Comparison of ENCODE assay signal across 22 cellular contexts in genomic region chr1:167602840-167603239, GRCh38. TPM values are rescaled to one million over a fixed set of nuclear protein-coding genes. Genes with fewer than 3 reads are reported as not detected.
DNase-seq lines count a peak whose midpoint lies in the region; ATAC-seq, FAIRE-seq and TF ChIP-seq lines count a peak whose summit lies in the region.
"Had no signal": no experiment of that assay in that cellular context is flagged by ENCODE, and none has a peak within 500 bp of the region (broad histone marks: within the 10 kb centered on the region; RNA-seq: fewer than 3 reads in every experiment).

No MANE protein-coding gene starts in this region.

- H3K9me3 Mint-ChIP-seq in activated naive CD4-positive, alpha-beta T cell treated with anti-CD3 and anti-CD28 coated beads, Interleukin-2, amount 50 U/mL, for 24 hours: peaks cover 6% of the 10 kb centered on the region
- H3K9me3 Mint-ChIP-seq in activated naive CD4-positive, alpha-beta T cell treated with anti-CD3 and anti-CD28 coated beads, Interleukin-2, amount 50 U/mL, for 72 hours: peaks cover 8% of the 10 kb centered on the region in 2 donors
- H3K9me3 Mint-ChIP-seq in stimulated activated effector memory CD8-positive, alpha-beta T cell treated with anti-CD3 and anti-CD28 coated beads, Interleukin-12 subunit alpha, Interleukin-12 subunit beta, amount 100 ng/mL, for 72 hours: peaks cover 6% of the 10 kb centered on the region

- H4K20me1 ChIP-seq in OCI-LY7 (ENCODE audit: insufficient read depth, low read length) (no peaks in the 10 kb centered on the region), GM12878 (ENCODE audit: control insufficient read depth, insufficient read depth) (no peaks in the 10 kb centered on the region), HepG2 (ENCODE audit: insufficient read depth, low read length) (no peaks in the 10 kb centered on the region)

- H3K9me3 ChIP-seq in OCI-LY7 (ENCODE audit: low read length): peaks cover 17% of the 10 kb centered on the region
- H3K9me3 ChIP-seq in GM12878 (replicated peaks; ENCODE audit: control insufficient read depth, insufficient read depth, low read length): peaks cover 10% of the 10 kb centered on the region
- H3K9me3 ChIP-seq in HepG2 (ENCODE audit: low read length): no peaks in the 10 kb centered on the region
- peaks cover 0 to 12% (median 0%) of the 10 kb centered on the region in 3 donors for H3K9me3 ChIP-seq in gastroesophageal sphincter
- H3K9me3 ChIP-seq: gastrocnemius medialis, suprapubic skin had no signal

- no peak overlapping the region for H3K4me3 Mint-ChIP-seq in activated naive CD4-positive, alpha-beta T cell treated with anti-CD3 and anti-CD28 coated beads, Interleukin-2, amount 50 U/mL, for 24 hours
- no peak overlapping the region for H3K4me3 Mint-ChIP-seq in stimulated activated effector memory CD8-positive, alpha-beta T cell treated with anti-CD3 and anti-CD28 coated beads, Interleukin-12 subunit alpha, Interleukin-12 subunit beta, amount 100 ng/mL, for 72 hours
- H3K4me3 Mint-ChIP-seq: brain, nephron had no signal

- H3K27ac ChIP-seq in OCI-LY7 (ENCODE audit: low read depth, low read length, poor library complexity, severe bottlenecking): peak overlapping the region; percentile 79
- H3K27ac ChIP-seq in GM12878 (ENCODE audit: control insufficient read depth, insufficient read depth): no peak overlapping the region
- H3K27ac ChIP-seq in HepG2 (ENCODE audit: extremely low read length, insufficient read depth, low read length): no peak overlapping the region
- H3K27ac ChIP-seq in gastroesophageal sphincter: peak overlapping the region in 2 of 4 donors; percentile 53 to 58
- H3K27ac ChIP-seq: epithelial cell of prostate, suprapubic skin had no signal

- H3K4me1 Mint-ChIP-seq in activated naive CD4-positive, alpha-beta T cell treated with anti-CD3 and anti-CD28 coated beads, Interleukin-2, amount 50 U/mL, for 24 hours: peaks cover 45% of the 10 kb centered on the region
- peaks cover 28% of the 10 kb centered on the region for H3K4me1 Mint-ChIP-seq in stimulated activated effector memory CD8-positive, alpha-beta T cell treated with anti-CD3 and anti-CD28 coated beads, Interleukin-12 subunit alpha, Interleukin-12 subunit beta, amount 100 ng/mL, for 72 hours

- CTCF ChIA-PET in OCI-LY7 (lab: Charles Lee; ENCODE audit: unreplicated experiment): interaction anchor here (1.0 kb wide), 1 partner anchor 111 kb away, joined by 3 read pairs; no protein-coding TSS in a partner anchor
- CTCF ChIA-PET in GM12878 (lab: Yijun Ruan, JAX): interaction anchor here (1.0 to 5.7 kb wide), 6 partner anchors 13 to 205 kb away, joined by 4 to 255 read pairs (median 37); partner anchors contain the start of gene CREG1
- CTCF ChIA-PET in HepG2 (lab: Yijun Ruan, JAX; ENCODE audit: low intra/inter-chr PET ratio, low total read pairs): no interaction called here

- in situ Hi-C loops in GM12878 (cut with MboI) (loop anchor here (5.0 kb wide), 1 partner anchor 84 kb away; no protein-coding TSS in a partner anchor), HepG2 (cut with HindIII; ENCODE audit: extremely low pct_ligation_motif_present, low pct_unique_long_range_greater_than_20kb) (loop anchor here (5.0 kb wide), 1 partner anchor 84 kb away; no protein-coding TSS in a partner anchor)

- TF ChIP-seq RAD21 in GM12878 (IDR thresholded peaks at IDR 0.05; ENCODE audit: insufficient read depth, low read depth, low read length) (no peak), HepG2 (CRISPR knock-in tag; IDR thresholded peaks at IDR 0.05) (no peak)

- RAD21 ChIA-PET in GM12878 (lab: Charles Lee; ENCODE audit: unreplicated experiment): interaction anchor here (3.2 to 5.5 kb wide), 3 partner anchors 14 to 84 kb away, joined by 23 to 182 read pairs (median 159); partner anchors contain the start of gene RCSD1

- peak overlapping the region; percentile 30 for H3K27ac Mint-ChIP-seq in activated naive CD4-positive, alpha-beta T cell treated with anti-CD3 and anti-CD28 coated beads, Interleukin-2, amount 50 U/mL, for 24 hours
- peak overlapping the region in 1 of 2 donors; percentile 91 for H3K27ac Mint-ChIP-seq in activated naive CD4-positive, alpha-beta T cell treated with anti-CD3 and anti-CD28 coated beads, Interleukin-2, amount 50 U/mL, for 72 hours
- peak overlapping the region; percentile 63 for H3K27ac Mint-ChIP-seq in stimulated activated effector memory CD8-positive, alpha-beta T cell treated with anti-CD3 and anti-CD28 coated beads, Interleukin-12 subunit alpha, Interleukin-12 subunit beta, amount 100 ng/mL, for 72 hours
- H3K27ac Mint-ChIP-seq: brain, nephron had no signal

- TF ChIP-seq CTCF in OCI-LY7 (conservative IDR thresholded peaks at IDR 0.05; ENCODE audit: low read length) (no peak), GM12878 (IDR thresholded peaks at IDR 0.05 in 2 of 3, conservative IDR thresholded peaks at IDR 0.05 in 1 of 3; ENCODE audit: control insufficient read depth in 2 of 3, extremely low read depth in 1 of 3, insufficient read depth in 1 of 3, low read depth in 3 of 3, low read length in 3 of 3) (no peak), HepG2 (CRISPR knock-in tag; IDR thresholded peaks at IDR 0.05) (no peak), gastroesophageal sphincter (IDR thresholded peaks at IDR 0.05) (no peak)

- no peak for TF ChIP-seq POLR2A in GM12878 (IDR thresholded peaks at IDR 0.05; ENCODE audit: low read depth, low read length)
- no peak for TF ChIP-seq POLR2A in HepG2 (IDR thresholded peaks at IDR 0.05; ENCODE audit: insufficient read depth in 1 of 2, low read depth in 2 of 2, low read length in 2 of 2)
- TF ChIP-seq POLR2A in gastroesophageal sphincter (IDR thresholded peaks at IDR 0.05): no peak

- H3K36me3 ChIP-seq in OCI-LY7 (ENCODE audit: insufficient read depth, low read length) (peaks cover 34% of the 10 kb centered on the region), GM12878 (ENCODE audit: control insufficient read depth in 2 of 2, insufficient read depth in 2 of 2, low read length in 1 of 2) (no peaks in the 10 kb centered on the region), HepG2 (replicated peaks in 1 of 2; ENCODE audit: control insufficient read depth in 1 of 2, insufficient read depth in 2 of 2, low read length in 2 of 2) (no peaks in the 10 kb centered on the region), gastroesophageal sphincter (no peaks in the 10 kb centered on the region)
- H3K36me3 ChIP-seq: gastrocnemius medialis, suprapubic skin had no signal

- H3K4me3 ChIP-seq in OCI-LY7 (ENCODE audit: low read depth, low read length, poor library complexity, severe bottlenecking) (no peak overlapping the region), GM12878 (no peak overlapping the region), HepG2 (replicated peaks in 1 of 3; ENCODE audit: insufficient read depth in 1 of 3, low read depth in 2 of 3, low read length in 3 of 3) (no peak overlapping the region), gastroesophageal sphincter (no peak overlapping the region)
- H3K4me3 ChIP-seq: gastrocnemius medialis, left ventricle myocardium inferior, suprapubic skin had no signal

- H3K27me3 ChIP-seq in GM12878 (replicated peaks in 1 of 2; ENCODE audit: control insufficient read depth in 2 of 2, insufficient read depth in 2 of 2, low read length in 1 of 2) (no peaks in the 10 kb centered on the region), HepG2 (ENCODE audit: control insufficient read depth in 1 of 2, insufficient read depth in 2 of 2, low read length in 2 of 2) (peaks cover 0 to 16% of the 10 kb centered on the region in 2 experiments; a peak in 2 of 5 replicates), gastroesophageal sphincter (no peaks in the 10 kb centered on the region)
- H3K27me3 ChIP-seq: gastrocnemius medialis, suprapubic skin had no signal

- FAIRE-seq in GM12878 (lab: Jason Lieb, UNC): no peak
- no peak for FAIRE-seq in HepG2 (lab: Jason Lieb, UNC)
- FAIRE-seq: D721Med had no signal

- H3K27me3 Mint-ChIP-seq in activated naive CD4-positive, alpha-beta T cell treated with anti-CD3 and anti-CD28 coated beads, Interleukin-2, amount 50 U/mL, for 24 hours: no peaks in the 10 kb centered on the region

- DNase-seq in activated naive CD4-positive, alpha-beta T cell treated with anti-CD3 and anti-CD28 coated beads, Interleukin-2, amount 50 U/mL, for 72 hours (ENCODE audit: low spot score in 2 of 2): no peak
- DNase-seq in OCI-LY7 (ENCODE audit: low spot score) (no peak), GM12878 (ENCODE audit: low read depth, low spot score) (no peak), HepG2 (ENCODE audit: low spot score) (no peak), RPMI8226 (no peak)
- DNase-seq in stimulated activated effector memory CD8-positive, alpha-beta T cell treated with anti-CD3 and anti-CD28 coated beads, Interleukin-12 subunit alpha, Interleukin-12 subunit beta, amount 100 ng/mL, for 72 hours (ENCODE audit: low spot score in 2 of 2): no peak
- DNase-seq: activated gamma-delta T cell, cortex of kidney, gastrocnemius medialis, left ventricle myocardium inferior, NCI-H1694, NCI-H345, Right ventricle myocardium superior had no signal

- WGBS in GM12878 (ENCODE audit: insufficient coverage, insufficient replicate concordance, low lambda C conversion rate, missing lambda C conversion rate): 34% methylated on average over 8 of the region's 8 CpGs
- 30% methylated on average over 4 of the region's 8 CpGs for WGBS in HepG2 (ENCODE audit: low lambda C conversion rate)
- 72 to 80% methylated on average over 2 to 4 of the region's 8 CpGs for WGBS in gastroesophageal sphincter (ENCODE audit: low coverage in 1 of 2), 2 donors

- intact Hi-C loops in OCI-LY7 (cut with micrococcal nuclease; ENCODE audit: unreplicated experiment) (loop anchor here (5.0 kb wide), 1 partner anchor 381 kb away; the partner anchor contains the start of gene POU2F1), GM12878 (cut with micrococcal nuclease; ENCODE audit: unreplicated experiment) (loop anchor here (10.0 kb wide), 1 partner anchor 332 kb away; the partner anchor contains the start of genes DCAF6 and MPC2), HepG2 (cut with micrococcal nuclease; ENCODE audit: unreplicated experiment) (no loop called here)

- no TSS peak for BruUV-seq in OCI-LY7 (replicated peaks; lab: Mats Ljungman, UMichigan)
- no TSS peak for BruUV-seq in GM12878 (replicated peaks; lab: Mats Ljungman, UMichigan)
- no TSS peak for BruUV-seq in HepG2 (replicated peaks; lab: Mats Ljungman, UMichigan)

- H3K79me2 ChIP-seq in OCI-LY7 (ENCODE audit: insufficient read depth, low read depth, low read length): peaks cover 18% of the 10 kb centered on the region; the same call in 1 of the 2 replicates
- no peaks in the 10 kb centered on the region for H3K79me2 ChIP-seq in GM12878 (ENCODE audit: control insufficient read depth, insufficient read depth, low read length)
- H3K79me2 ChIP-seq in HepG2 (ENCODE audit: insufficient read depth, low read length): no peaks in the 10 kb centered on the region

- H2AFZ ChIP-seq in OCI-LY7 (ENCODE audit: low read length) (peak overlapping the region; percentile 53; the same call in 1 of the 2 replicates), GM12878 (ENCODE audit: control insufficient read depth, low read depth, low read length) (peak overlapping the region; percentile 28), HepG2 (ENCODE audit: low read length) (no peak overlapping the region)

- TF ChIP-seq EP300 in GM12878 (IDR thresholded peaks at IDR 0.05; ENCODE audit: borderline replicate concordance in 1 of 2, control insufficient read depth in 1 of 2, low read depth in 2 of 2, low read length in 2 of 2) (no peak), HepG2 (IDR thresholded peaks at IDR 0.05; ENCODE audit: low read depth in 2 of 2, low read length in 2 of 2) (no peak), HepG2 (CRISPR knock-in tag; IDR thresholded peaks at IDR 0.05; ENCODE audit: borderline replicate concordance) (no peak), gastroesophageal sphincter (IDR thresholded peaks at IDR 0.05) (no peak)

- H3K9ac ChIP-seq in GM12878 (ENCODE audit: control insufficient read depth, insufficient read depth, low read length) (no peak overlapping the region), HepG2 (ENCODE audit: insufficient read depth, low read depth, low read length) (no peak overlapping the region)

- H3K9me2 ChIP-seq in OCI-LY7 (ENCODE audit: insufficient read depth, low read length): no peaks in the 10 kb centered on the region

- H3K4me1 ChIP-seq in OCI-LY7 (ENCODE audit: insufficient read depth, low read length, poor library complexity, severe bottlenecking) (peaks cover 40% of the 10 kb centered on the region), GM12878 (ENCODE audit: control insufficient read depth, insufficient read depth, low read length) (peaks cover 31% of the 10 kb centered on the region), HepG2 (ENCODE audit: insufficient read depth, low read length) (peaks cover 19% of the 10 kb centered on the region), gastroesophageal sphincter (peaks cover 3 to 33% (median 19%) of the 10 kb centered on the region in 3 donors)

- peaks cover 5% of the 10 kb centered on the region for H3K36me3 Mint-ChIP-seq in activated naive CD4-positive, alpha-beta T cell treated with anti-CD3 and anti-CD28 coated beads, Interleukin-2, amount 50 U/mL, for 24 hours
- H3K36me3 Mint-ChIP-seq in activated naive CD4-positive, alpha-beta T cell treated with anti-CD3 and anti-CD28 coated beads, Interleukin-2, amount 50 U/mL, for 72 hours: peaks cover 11% of the 10 kb centered on the region in 2 donors
- H3K36me3 Mint-ChIP-seq in stimulated activated effector memory CD8-positive, alpha-beta T cell treated with anti-CD3 and anti-CD28 coated beads, Interleukin-12 subunit alpha, Interleukin-12 subunit beta, amount 100 ng/mL, for 72 hours: no peaks in the 10 kb centered on the region

- SMC1A ChIA-PET in GM12878 (lab: Charles Lee; ENCODE audit: uncharacterized antibody, unreplicated experiment): interaction anchor here (0.6 to 7.4 kb wide), 12 partner anchors 12 to 559 kb away, joined by 3 to 215 read pairs (median 20); no protein-coding TSS in a partner anchor

- POLR2A ChIA-PET in OCI-LY7 (lab: Charles Lee) (interaction anchor here (0.5 to 5.3 kb wide), 9 partner anchors 13 to 1512 kb away, joined by 3 to 66 read pairs (median 6); no protein-coding TSS in a partner anchor), GM12878 (lab: Charles Lee) (interaction anchor here (0.8 to 3.1 kb wide), 2 partner anchors 13 to 85 kb away, joined by 4 to 28 read pairs; no protein-coding TSS in a partner anchor), HepG2 (lab: Yijun Ruan, JAX) (no interaction called here)

- peak overlapping the region; percentile 69 for H3K4me2 ChIP-seq in OCI-LY7 (ENCODE audit: low read length)
- H3K4me2 ChIP-seq in GM12878 (ENCODE audit: control insufficient read depth, insufficient read depth): no peak overlapping the region
- H3K4me2 ChIP-seq in HepG2 (ENCODE audit: low read depth, low read length): no peak overlapping the region

- no peak for ATAC-seq in activated naive CD4-positive, alpha-beta T cell treated with anti-CD3 and anti-CD28 coated beads, Interleukin-2, amount 50 U/mL, for 72 hours
- ATAC-seq in GM12878: no peak
- no peak for ATAC-seq in stimulated activated effector memory CD8-positive, alpha-beta T cell treated with anti-CD3 and anti-CD28 coated beads, Interleukin-12 subunit alpha, Interleukin-12 subunit beta, amount 100 ng/mL, for 72 hours
- ATAC-seq in HepG2: no peak
- ATAC-seq in gastroesophageal sphincter: no peak
- ATAC-seq: gastrocnemius medialis had no signal

RNA-seq across cellular contexts. Expression of gene RCSD1, which starts 27.2 kb away (rescaled TPM):
- 10 to 100 TPM; 28.2 to 65.6 TPM for total RNA-seq in activated naive CD4-positive, alpha-beta T cell treated with anti-CD3 and anti-CD28 coated beads, Interleukin-2, amount 50 U/mL, for 72 hours
- 164 and 186 TPM in 2 replicates for total RNA-seq in OCI-LY7 (2014; rRNA removed; shearing (Covaris generic))
- total RNA-seq in OCI-LY7 (2022): 161 and 180 TPM in 2 replicates
- 50.6 and 59.2 TPM in 2 replicates for total RNA-seq in GM12878 (2013; cell fraction: nucleolus; rRNA removed)
- 64.2 and 65.7 TPM in 2 replicates for total RNA-seq in GM12878 (2014; rRNA removed)
- 73.6 and 76.7 TPM in 2 replicates for total RNA-seq in GM12878 (2014; rRNA removed; fragmentation: Illumina TruSeq; extraction: Trizol)
- 77.4 and 78.3 TPM in 2 replicates for total RNA-seq in GM12878 (2021)
- polyA plus RNA-seq in GM12878 (2011; ENCODE audit: low read depth): 42.5 TPM
- 54.8 and 59.3 TPM in 2 replicates for polyA plus RNA-seq in GM12878 (2011; rRNA removed)
- 37.4 and 40.7 TPM in 2 replicates for polyA plus RNA-seq in GM12878 (2011; cell fraction: cytosol; rRNA removed)
- 21.2 and 25.8 TPM in 2 replicates for polyA plus RNA-seq in GM12878 (2011; cell fraction: nucleus; rRNA removed)
- polyA plus RNA-seq in GM12878 (2012): 62.9 and 72.8 TPM in 2 replicates
- polyA plus RNA-seq in GM12878 (2014; fragmentation: Illumina TruSeq; extraction: Trizol): 56.8 and 71.5 TPM in 2 replicates
- polyA plus RNA-seq in GM12878 (2014; fragmentation: Nextera tagmentation; extraction: Ambion mirVana): 10 to 100 TPM; 11.4 to 18.9 TPM
- 69.6 and 71.7 TPM in 2 replicates for polyA plus RNA-seq in GM12878 (2014; rRNA removed)
- polyA plus RNA-seq in GM12878 (2016; fragmentation: Nextera tagmentation; extraction: Ambion mirVana): 10 to 100 TPM; 74.6 to 75.7 TPM
- 45.6 and 53.5 TPM in 2 replicates for polyA minus RNA-seq in GM12878 (2011; rRNA and poly(A)+ RNA removed)
- 19.9 and 20.6 TPM in 2 replicates for polyA minus RNA-seq in GM12878 (2011; cell fraction: cytosol; rRNA and poly(A)+ RNA removed)
- 12.7 and 26.7 TPM in 2 replicates for polyA minus RNA-seq in GM12878 (2011; cell fraction: nucleus; rRNA and poly(A)+ RNA removed)
- total RNA-seq in HepG2 (2016; rRNA removed; fragmentation: Illumina TruSeq; extraction: Trizol): not detected in 2 replicates
- not detected in 2 replicates for total RNA-seq in HepG2 (2016; cell fraction: cytosol; rRNA removed; fragmentation: Illumina TruSeq; extraction: Trizol; ENCODE audit: low read depth)
- not detected in 2 replicates for total RNA-seq in HepG2 (2016; cell fraction: insoluble cytoplasmic fraction; rRNA removed; fragmentation: Illumina TruSeq; extraction: Trizol)
- total RNA-seq in HepG2 (2016; cell fraction: membrane; rRNA removed; fragmentation: Illumina TruSeq; extraction: Trizol): not detected in 2 replicates
- total RNA-seq in HepG2 (2016; cell fraction: nucleus; rRNA removed; fragmentation: Illumina TruSeq; extraction: Trizol): not detected in 2 replicates
- polyA plus RNA-seq in HepG2 (2011; rRNA removed): not detected in 2 replicates
- polyA plus RNA-seq in HepG2 (2011; cell fraction: cytosol; rRNA removed): not detected in 2 replicates
- not detected in 2 replicates for polyA plus RNA-seq in HepG2 (2011; cell fraction: nucleus; rRNA removed)
- not detected in 2 replicates for polyA plus RNA-seq in HepG2 (2012)
- polyA plus RNA-seq in HepG2 (2016; cell fraction: cytosol; fragmentation: Illumina TruSeq; extraction: Trizol; ENCODE audit: low read depth): not detected in 2 replicates
- not detected in 2 replicates for polyA plus RNA-seq in HepG2 (2016; cell fraction: insoluble cytoplasmic fraction; fragmentation: Illumina TruSeq; extraction: Trizol; ENCODE audit: low read depth)
- not detected in 2 replicates for polyA plus RNA-seq in HepG2 (2016; cell fraction: membrane; fragmentation: Illumina TruSeq; extraction: Trizol; ENCODE audit: low read depth)
- not detected in 2 replicates for polyA plus RNA-seq in HepG2 (2016; cell fraction: nucleus; fragmentation: Illumina TruSeq; extraction: Trizol; ENCODE audit: insufficient read depth, low read depth)
- polyA minus RNA-seq in HepG2 (2011; rRNA and poly(A)+ RNA removed; ENCODE audit: low replicate concordance): 0.26 and 0.32 TPM in 2 replicates
- not detected in 2 replicates for polyA minus RNA-seq in HepG2 (2011; cell fraction: cytosol; rRNA and poly(A)+ RNA removed)
- polyA minus RNA-seq in HepG2 (2011; cell fraction: nucleus; rRNA and poly(A)+ RNA removed): not detected in 2 replicates
- total RNA-seq in gastroesophageal sphincter: 10 to 100 TPM; 14.5 to 20.6 (median 17.3) TPM
- total RNA-seq: H4, HT1080 had no signal

RNA-seq across cellular contexts. Expression of gene CREG1, which starts 49.3 kb away (rescaled TPM):
- total RNA-seq in activated naive CD4-positive, alpha-beta T cell treated with anti-CD3 and anti-CD28 coated beads, Interleukin-2, amount 50 U/mL, for 72 hours: 10 to 100 TPM; 11.7 to 15.1 TPM
- 36.0 and 52.2 TPM in 2 replicates for total RNA-seq in OCI-LY7 (2014; rRNA removed; shearing (Covaris generic))
- total RNA-seq in OCI-LY7 (2022): 40.4 and 45.9 TPM in 2 replicates
- 20.6 and 21.7 TPM in 2 replicates for total RNA-seq in GM12878 (2013; cell fraction: nucleolus; rRNA removed)
- total RNA-seq in GM12878 (2014; rRNA removed): 20.0 and 22.3 TPM in 2 replicates
- 17.6 and 18.1 TPM in 2 replicates for total RNA-seq in GM12878 (2014; rRNA removed; fragmentation: Illumina TruSeq; extraction: Trizol)
- 18.8 and 19.1 TPM in 2 replicates for total RNA-seq in GM12878 (2021)
- 5.6 TPM for polyA plus RNA-seq in GM12878 (2011; ENCODE audit: low read depth)
- 43.8 and 61.7 TPM in 2 replicates for polyA plus RNA-seq in GM12878 (2011; rRNA removed)
- 21.7 and 22.9 TPM in 2 replicates for polyA plus RNA-seq in GM12878 (2011; cell fraction: cytosol; rRNA removed)
- polyA plus RNA-seq in GM12878 (2011; cell fraction: nucleus; rRNA removed): 15.9 and 17.2 TPM in 2 replicates
- polyA plus RNA-seq in GM12878 (2012): 7.1 and 11.4 TPM in 2 replicates
- 21.9 and 25.5 TPM in 2 replicates for polyA plus RNA-seq in GM12878 (2014; fragmentation: Illumina TruSeq; extraction: Trizol)
- polyA plus RNA-seq in GM12878 (2014; fragmentation: Nextera tagmentation; extraction: Ambion mirVana): 10 to 100 TPM in 1 of 2 experiments, 1 to 10 TPM in 1; 5.3 to 11.3 TPM
- 18.0 and 24.2 TPM in 2 replicates for polyA plus RNA-seq in GM12878 (2014; rRNA removed)
- polyA plus RNA-seq in GM12878 (2016; fragmentation: Nextera tagmentation; extraction: Ambion mirVana): 10 to 100 TPM; 33.0 to 34.3 TPM
- polyA minus RNA-seq in GM12878 (2011; rRNA and poly(A)+ RNA removed): 9.8 and 13.0 TPM in 2 replicates
- polyA minus RNA-seq in GM12878 (2011; cell fraction: cytosol; rRNA and poly(A)+ RNA removed): 9.9 and 11.6 TPM in 2 replicates
- polyA minus RNA-seq in GM12878 (2011; cell fraction: nucleus; rRNA and poly(A)+ RNA removed): 6.2 and 7.7 TPM in 2 replicates
- total RNA-seq in HepG2 (2016; rRNA removed; fragmentation: Illumina TruSeq; extraction: Trizol): 19.1 and 31.3 TPM in 2 replicates
- 6.3 and 7.1 TPM in 2 replicates for total RNA-seq in HepG2 (2016; cell fraction: cytosol; rRNA removed; fragmentation: Illumina TruSeq; extraction: Trizol; ENCODE audit: low read depth)
- 20.2 and 31.0 TPM in 2 replicates for total RNA-seq in HepG2 (2016; cell fraction: insoluble cytoplasmic fraction; rRNA removed; fragmentation: Illumina TruSeq; extraction: Trizol)
- total RNA-seq in HepG2 (2016; cell fraction: membrane; rRNA removed; fragmentation: Illumina TruSeq; extraction: Trizol): 17.5 and 18.6 TPM in 2 replicates
- total RNA-seq in HepG2 (2016; cell fraction: nucleus; rRNA removed; fragmentation: Illumina TruSeq; extraction: Trizol): 27.1 and 29.2 TPM in 2 replicates
- 26.9 and 33.5 TPM in 2 replicates for polyA plus RNA-seq in HepG2 (2011; rRNA removed)
- polyA plus RNA-seq in HepG2 (2011; cell fraction: cytosol; rRNA removed): 20.8 and 24.3 TPM in 2 replicates
- 9.6 and 10.2 TPM in 2 replicates for polyA plus RNA-seq in HepG2 (2011; cell fraction: nucleus; rRNA removed)
- 14.5 and 19.5 TPM in 2 replicates for polyA plus RNA-seq in HepG2 (2012)
- 8.7 and 10.1 TPM in 2 replicates for polyA plus RNA-seq in HepG2 (2016; cell fraction: cytosol; fragmentation: Illumina TruSeq; extraction: Trizol; ENCODE audit: low read depth)
- polyA plus RNA-seq in HepG2 (2016; cell fraction: insoluble cytoplasmic fraction; fragmentation: Illumina TruSeq; extraction: Trizol; ENCODE audit: low read depth): 22.2 and 23.8 TPM in 2 replicates
- polyA plus RNA-seq in HepG2 (2016; cell fraction: membrane; fragmentation: Illumina TruSeq; extraction: Trizol; ENCODE audit: low read depth): 17.6 and 19.0 TPM in 2 replicates
- 45.6 and 48.0 TPM in 2 replicates for polyA plus RNA-seq in HepG2 (2016; cell fraction: nucleus; fragmentation: Illumina TruSeq; extraction: Trizol; ENCODE audit: insufficient read depth, low read depth)
- polyA minus RNA-seq in HepG2 (2011; rRNA and poly(A)+ RNA removed; ENCODE audit: low replicate concordance): 8.0 and 38.3 TPM in 2 replicates
- 12.8 and 13.4 TPM in 2 replicates for polyA minus RNA-seq in HepG2 (2011; cell fraction: cytosol; rRNA and poly(A)+ RNA removed)
- 7.5 and 7.6 TPM in 2 replicates for polyA minus RNA-seq in HepG2 (2011; cell fraction: nucleus; rRNA and poly(A)+ RNA removed)
- total RNA-seq in gastroesophageal sphincter: 100 to 1,000 TPM; 110 to 247 (median 187) TPM

Comparison
In these comparisons a context has a peak if more than half of its experiments do, and no peak if none do; other contexts are left out.
1. RNA of gene RCSD1, which starts 27.2 kb away (total RNA-seq): 161 to 186 TPM in OCI-LY7, 50.6 to 78.3 TPM in GM12878, 28.2 to 65.6 TPM in activated naive CD4-positive, alpha-beta T cell treated with anti-CD3 and anti-CD28 coated beads, Interleukin-2, amount 50 U/mL, for 72 hours and 14.5 to 20.6 TPM in gastroesophageal sphincter; not detected in HepG2; every median in the first group is over 10 times any median in the second.